10 cellular contexts compared by ENCODE assay signal in genomic region chr22:45731798-45732495, GRCh38.
DNase-seq lines count a peak whose midpoint lies in the region; ATAC-seq and TF ChIP-seq lines count a peak whose summit lies in the region.
"Had no signal": no experiment of that assay in that cellular context is flagged by ENCODE, and none has a peak within 500 bp of the region (broad histone marks: within the 10 kb centered on the region; RNA-seq: fewer than 3 reads in every experiment).

No MANE protein-coding gene starts in this region.

- H3K4me1 ChIP-seq in PC-9 (replicated peaks; ENCODE audit: insufficient read depth), result no peaks in the 10 kb centered on the region
- peaks cover 16% of the 10 kb centered on the region for H3K4me1 ChIP-seq in skeletal muscle satellite cell (ENCODE audit: control insufficient read depth, insufficient read depth, low read length)

- BruUV-seq in PC-9 (replicated peaks; lab: Mats Ljungman, UMichigan), result no TSS peak

- DNase-seq in GM12864 (ENCODE audit: low read depth) (no peak), PC-9 (no peak), fibroblast of peridontal ligament (ENCODE audit: extremely low read depth) (peak; percentile 54), NCI-H2171 (lab: John Stamatoyannopoulos, UW) (no peak), NCI-H1930 (lab: John Stamatoyannopoulos, UW) (no peak)
- DNase-seq: activated naive CD8-positive, alpha-beta T cell treated with anti-CD3 and anti-CD28 coated beads, Interleukin-2, amount 50 U/mL, for 24 hours; immature natural killer cell; NCI-H446 treated with DMSO at 0.1 percent for 48 hours had no signal

- no peak overlapping the region for H3K9ac ChIP-seq in skeletal muscle satellite cell (ENCODE audit: low read depth, low read length)

- H4K20me1 ChIP-seq in PC-9 (ENCODE audit: insufficient read depth), result peaks cover 5% of the 10 kb centered on the region; the same call in 1 of the 2 replicates

- no peaks in the 10 kb centered on the region for H3K9me3 ChIP-seq in PC-9 (ENCODE audit: insufficient read depth, low read depth)
- H3K9me3 ChIP-seq in skeletal muscle satellite cell (replicated peaks; ENCODE audit: low read length), result no peaks in the 10 kb centered on the region

- no peak overlapping the region for H3K4me2 ChIP-seq in PC-9
- peak overlapping the region; percentile 29 for H3K4me2 ChIP-seq in skeletal muscle satellite cell (ENCODE audit: low read length)

- peaks cover 73% of the 10 kb centered on the region for H3K79me2 ChIP-seq in PC-9 (ENCODE audit: low read depth)

- POLR2A ChIA-PET in PC-9 (lab: Charles Lee; ENCODE audit: unreplicated experiment), result no interaction called here

- TF ChIP-seq CTCF in GM12864 (IDR thresholded peaks at IDR 0.05; ENCODE audit: low read depth, low read length, missing control alignments) (peak; percentile 26), PC-9 (conservative IDR thresholded peaks at IDR 0.05) (peak; percentile 61)

- peaks cover 68% of the 10 kb centered on the region for H3F3A ChIP-seq in PC-9 (ENCODE audit: insufficient read depth, low read depth)

- H3K4me3 ChIP-seq in GM12864 (ENCODE audit: low read depth, low read length) (no peak overlapping the region), PC-9 (no peak overlapping the region), skeletal muscle satellite cell (ENCODE audit: low read length) (no peak overlapping the region)

- no peak overlapping the region for H2AFZ ChIP-seq in PC-9

- no peaks in the 10 kb centered on the region for H3K27me3 ChIP-seq in PC-9 (ENCODE audit: insufficient read depth, low read depth)
- H3K27me3 ChIP-seq in skeletal muscle satellite cell (ENCODE audit: control insufficient read depth, insufficient read depth, low read length), result no peaks in the 10 kb centered on the region

- CTCF ChIA-PET in PC-9 (lab: Charles Lee), result interaction anchor here (1.2 kb wide), 1 partner anchor 360 kb away, joined by 3 read pairs; no protein-coding TSS in a partner anchor

- 0 out of 2 replicates have a peak overlapping the region, but pooled peaks have one; percentile 24 for H3K27ac ChIP-seq in PC-9

- ATAC-seq in HG02798 (IDR thresholded peaks at IDR 0.05; ENCODE audit: poor library complexity, unreplicated experiment), result no peak
- ATAC-seq: activated naive CD8-positive, alpha-beta T cell treated with anti-CD3 and anti-CD28 coated beads, Interleukin-2, amount 50 U/mL, for 24 hours had no signal

- intact Hi-C loops in PC-9 (cut with micrococcal nuclease; ENCODE audit: unreplicated experiment), result no loop called here

- H3K9me2 ChIP-seq in PC-9 (ENCODE audit: insufficient read depth), result no peaks in the 10 kb centered on the region

- peaks cover 44% of the 10 kb centered on the region for H3K36me3 ChIP-seq in PC-9 (ENCODE audit: low read depth)
- H3K36me3 ChIP-seq in skeletal muscle satellite cell (ENCODE audit: insufficient read depth, low read length), result peaks cover 31% of the 10 kb centered on the region
